15 cellular contexts compared by ENCODE assay signal in the genomic region with DNA sequence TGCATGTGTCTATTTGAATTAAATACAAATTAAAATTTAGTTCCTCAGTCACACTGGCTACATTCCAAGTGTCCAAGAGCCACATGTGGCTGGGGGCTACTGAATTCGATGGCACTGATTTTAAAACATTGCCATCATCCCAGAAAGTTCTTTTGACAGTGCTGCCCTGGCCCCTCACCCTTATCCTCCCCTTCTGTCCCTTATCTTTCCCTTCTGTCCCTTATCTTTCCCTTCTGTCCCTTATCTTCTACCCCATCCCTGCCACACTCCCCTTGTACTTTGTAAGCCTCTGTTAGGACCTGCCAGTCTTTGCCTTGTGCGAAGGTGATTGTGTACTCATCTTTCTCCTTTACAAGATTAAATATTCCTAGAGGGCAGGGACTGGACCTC.
DNase-seq lines count a peak whose midpoint lies in the region; ATAC-seq, FAIRE-seq and TF ChIP-seq lines count a peak whose summit lies in the region.
"Had no signal": no experiment of that assay in that cellular context is flagged by ENCODE, and none has a peak within 500 bp of the region (broad histone marks: within the 10 kb centered on the region; RNA-seq: fewer than 3 reads in every experiment).

No MANE protein-coding gene starts in this region.

- POLR2A ChIA-PET in CD8-positive, alpha-beta T cell (lab: Charles Lee): no interaction called here
- POLR2A ChIA-PET in H1 (lab: Charles Lee; ENCODE audit: partially characterized antibody): interaction anchor here (1.2 to 5.0 kb wide), 6 partner anchors 9 to 25 kb away, joined by 3 to 37 read pairs (median 12); no protein-coding TSS in a partner anchor

- H2BK20ac ChIP-seq in H1 (ENCODE audit: low read length): 0 out of 2 replicates have a peak overlapping the region, but pooled peaks have one; percentile 48

- CTCF ChIA-PET in CD8-positive, alpha-beta T cell (lab: Charles Lee): no interaction called here
- CTCF ChIA-PET in H1 (lab: Charles Lee; ENCODE audit: partially characterized antibody): interaction anchor here (0.5 to 2.9 kb wide), 3 partner anchors 20 to 115 kb away, joined by 3 to 27 read pairs (median 4); no protein-coding TSS in a partner anchor

- H3K27me3 ChIP-seq in CD8-positive, alpha-beta T cell (ENCODE audit: insufficient read depth, low read length): no peaks in the 10 kb centered on the region
- H3K27me3 ChIP-seq in H1 (replicated peaks in 1 of 4; ENCODE audit: control insufficient read depth in 3 of 4, extremely low read depth in 1 of 4, insufficient read depth in 3 of 4, low read length in 3 of 4): no peaks in the 10 kb centered on the region; a peak in 1 of 7 replicates
- no peaks in the 10 kb centered on the region for H3K27me3 ChIP-seq in osteoblast (ENCODE audit: insufficient read depth, low read length)
- H3K27me3 ChIP-seq: BLaER1 treated with 17β-estradiol and CSF1 and Interleukin-3, amounts not matched to agents 10 nM and 100 nM; left lung; MG63; spleen; testis had no signal

- H3K4me3 ChIP-seq in CD8-positive, alpha-beta T cell (ENCODE audit: low read depth, low read length): no peak overlapping the region
- H3K4me3 ChIP-seq in H1 (ENCODE audit: extremely low read depth in 1 of 4, insufficient read depth in 2 of 4, low read depth in 3 of 4, low read length in 4 of 4) (no peak overlapping the region), osteoblast (ENCODE audit: insufficient read depth, low read length) (no peak overlapping the region)
- H3K4me3 ChIP-seq: BLaER1 treated with 17β-estradiol and CSF1 and Interleukin-3, amounts not matched to agents 10 nM and 100 nM; left lung; MG63; spleen; testis had no signal

- peaks cover 5% of the 10 kb centered on the region; the same call in 1 of the 2 replicates for H3K79me1 ChIP-seq in H1 (ENCODE audit: low read depth, low read length)

- FAIRE-seq in H1 (lab: Jason Lieb, UNC): no peak
- FAIRE-seq in RCC 7860 (lab: Jason Lieb, UNC): no peak

- H3K9ac ChIP-seq in H1 (replicated peaks in 1 of 4; ENCODE audit: extremely low read depth in 1 of 4, low read depth in 3 of 4, low read length in 3 of 4): no peak overlapping the region

- H3K4ac ChIP-seq in H1 (replicated peaks; ENCODE audit: insufficient read length, low read depth, low read length): no peak overlapping the region

- H3K14ac ChIP-seq in H1 (ENCODE audit: insufficient read length): no peak overlapping the region

- no peak for TF ChIP-seq EP300 in H1 (IDR thresholded peaks at IDR 0.05; ENCODE audit: borderline replicate concordance in 1 of 2, low read depth in 2 of 2, low read length in 2 of 2)

- H3K23me2 ChIP-seq in H1 (ENCODE audit: low read depth, low read length): peaks cover 2% of the 10 kb centered on the region; the same call in 1 of the 2 replicates

- WGBS in H1 (ENCODE audit: extremely low coverage in 1 of 2, insufficient coverage in 1 of 2, insufficient read length in 1 of 2, insufficient replicate concordance in 2 of 2, low coverage in 1 of 2, low lambda C conversion rate in 2 of 2, missing lambda C conversion rate in 1 of 2), 2 experiments: 87% methylated on average over 2 of the region's 2 CpGs; no CpG with 5 or more reads in 1 of the 2 experiments

- no peak for ATAC-seq in CD8-positive, alpha-beta T cell
- ATAC-seq in GM21515 (IDR thresholded peaks at IDR 0.05; ENCODE audit: unreplicated experiment) (no peak), HG03354 (IDR thresholded peaks at IDR 0.05; ENCODE audit: poor library complexity, severe bottlenecking, unreplicated experiment) (no peak)
- ATAC-seq: left lung, Panc1 had no signal

- no peak for DNase-seq in CD8-positive, alpha-beta T cell
- DNase-seq in OCI-M1 (lab: John Stamatoyannopoulos, UW) (peak; percentile 47), H1 (ENCODE audit: low read depth in 1 of 2, low spot score in 2 of 2) (no peak), osteoblast (ENCODE audit: insufficient read length, low spot score, missing footprints) (peak; percentile 27), RCC 7860 (ENCODE audit: low spot score) (no peak)
- DNase-seq: left lung, MG63, spleen, SW 1271, testis had no signal

- TF ChIP-seq CTCF in CD8-positive, alpha-beta T cell (IDR thresholded peaks at IDR 0.05): no peak
- TF ChIP-seq CTCF in H1 (IDR thresholded peaks at IDR 0.05; ENCODE audit: control extremely low read depth in 1 of 3, insufficient read depth in 1 of 3, low read depth in 1 of 3, low read length in 3 of 3) (no peak), osteoblast (IDR thresholded peaks at IDR 0.05; ENCODE audit: extremely low read depth, low read depth, low read length) (no peak)

- H3K4me2 ChIP-seq in H1 (ENCODE audit: insufficient read depth in 1 of 2, low read depth in 2 of 2, low read length in 2 of 2) (no peak overlapping the region), osteoblast (ENCODE audit: insufficient read depth, low read length) (no peak overlapping the region)
- H3K4me2 ChIP-seq: BLaER1 treated with 17β-estradiol and CSF1 and Interleukin-3, amounts not matched to agents 10 nM and 100 nM had no signal

- H2BK5ac ChIP-seq in H1 (ENCODE audit: low read depth, low read length): no peak overlapping the region

- H2BK120ac ChIP-seq in H1 (replicated peaks; ENCODE audit: low read depth, low read length): no peak overlapping the region

- peak overlapping the region; percentile 61 for H2BK15ac ChIP-seq in H1 (ENCODE audit: low read length)

- H4K8ac ChIP-seq in H1 (ENCODE audit: extremely low read depth, insufficient read depth, low read length): no peak overlapping the region

- no peak overlapping the region for H3K56ac ChIP-seq in H1 (replicated peaks; ENCODE audit: insufficient read length, low read depth, low read length)

- no peaks in the 10 kb centered on the region for H4K20me1 ChIP-seq in H1 (replicated peaks in 1 of 2; ENCODE audit: control insufficient read depth in 1 of 2, insufficient read depth in 2 of 2, low read length in 2 of 2)
- H4K20me1 ChIP-seq in osteoblast (ENCODE audit: insufficient read depth, low read length): peaks cover 2% of the 10 kb centered on the region

- H3K4me1 Mint-ChIP-seq in CD8-positive, alpha-beta T cell (ENCODE audit: low read depth): peaks cover 24% of the 10 kb centered on the region

- no peaks in the 10 kb centered on the region for H3K9me3 Mint-ChIP-seq in CD8-positive, alpha-beta T cell

- H3K79me2 ChIP-seq in H1 (ENCODE audit: control insufficient read depth in 1 of 2, insufficient read depth in 2 of 2, low read length in 2 of 2) (peaks cover 0 to 3% of the 10 kb centered on the region in 2 experiments; a peak in 2 of 4 replicates), osteoblast (ENCODE audit: insufficient read depth, low read length) (no peaks in the 10 kb centered on the region)

- H3K4me3 Mint-ChIP-seq in CD8-positive, alpha-beta T cell: no peak overlapping the region

- no peaks in the 10 kb centered on the region for H3K9me3 ChIP-seq in CD8-positive, alpha-beta T cell (ENCODE audit: low read length)
- H3K9me3 ChIP-seq in H1 (ENCODE audit: insufficient read depth in 2 of 2, low read depth in 1 of 2, low read length in 1 of 2) (no peaks in the 10 kb centered on the region), osteoblast (ENCODE audit: low read depth, low read length) (no peaks in the 10 kb centered on the region)
- H3K9me3 ChIP-seq: BLaER1 treated with 17β-estradiol and CSF1 and Interleukin-3, amounts not matched to agents 10 nM and 100 nM; left lung; MG63; neutrophil; spleen; testis had no signal

- no peak overlapping the region for H3K27ac ChIP-seq in CD8-positive, alpha-beta T cell (ENCODE audit: low read depth, low read length)
- H3K27ac ChIP-seq in H1 (ENCODE audit: low read depth, low read length) (no peak overlapping the region), osteoblast (ENCODE audit: low read depth, low read length) (no peak overlapping the region)
- H3K27ac ChIP-seq: neutrophil, spleen, testis had no signal

- H2AFZ ChIP-seq in H1 (ENCODE audit: low read length): no peak overlapping the region
- no peak overlapping the region for H2AFZ ChIP-seq in osteoblast (ENCODE audit: low read length)

- peaks cover 24% of the 10 kb centered on the region for H3K36me3 ChIP-seq in CD8-positive, alpha-beta T cell (ENCODE audit: insufficient read depth, low read length)
- H3K36me3 ChIP-seq in H1 (ENCODE audit: control insufficient read depth in 2 of 4, insufficient read depth in 4 of 4, low read length in 3 of 4) (no peaks in the 10 kb centered on the region), osteoblast (ENCODE audit: insufficient read depth, low read length) (no peaks in the 10 kb centered on the region)
- H3K36me3 ChIP-seq: MG63 had no signal

- no peaks in the 10 kb centered on the region for H3K27me3 Mint-ChIP-seq in CD8-positive, alpha-beta T cell (ENCODE audit: low read depth)

- H2AK5ac ChIP-seq in H1 (ENCODE audit: low read depth, low read length): 0 out of 2 replicates have a peak overlapping the region, but pooled peaks have one; percentile 32

- no peak overlapping the region for H4K91ac ChIP-seq in H1 (replicated peaks; ENCODE audit: insufficient read length, low read length)

- intact Hi-C loops in CD8-positive, alpha-beta T cell (cut with DNase I, micrococcal nuclease): no loop called here

- peaks cover 27% of the 10 kb centered on the region for H3K4me1 ChIP-seq in CD8-positive, alpha-beta T cell (ENCODE audit: insufficient read depth, low read length)
- peaks cover 36 to 51% (median 40%) of the 10 kb centered on the region in 4 experiments for H3K4me1 ChIP-seq in H1 (replicated peaks in 1 of 4; ENCODE audit: control insufficient read depth in 3 of 4, insufficient read depth in 4 of 4, low read length in 3 of 4)
- H3K4me1 ChIP-seq in osteoblast (ENCODE audit: insufficient read depth, low read length): peaks cover 4% of the 10 kb centered on the region

- H3K36me3 Mint-ChIP-seq in CD8-positive, alpha-beta T cell: peaks cover 61% of the 10 kb centered on the region

- TF ChIP-seq RAD21 in H1 (IDR thresholded peaks at IDR 0.05 in 1 of 2, conservative IDR thresholded peaks at IDR 0.05 in 1 of 2; ENCODE audit: low read depth in 2 of 2, low read length in 2 of 2): no peak

- no peak overlapping the region for H4K5ac ChIP-seq in H1 (ENCODE audit: insufficient read length, low read depth, low read length)

- TF ChIP-seq POLR2A in H1 (IDR thresholded peaks at IDR 0.05; ENCODE audit: control extremely low read depth in 1 of 2, low read depth in 2 of 2, low read length in 2 of 2): no peak

- peak overlapping the region; percentile 56 for H3K27ac Mint-ChIP-seq in CD8-positive, alpha-beta T cell

- H3K23ac ChIP-seq in H1 (ENCODE audit: insufficient read length): no peak overlapping the region

- no peak overlapping the region for H3K18ac ChIP-seq in H1 (ENCODE audit: extremely low read depth, low read length)

- peak overlapping the region; percentile 93 for H2BK12ac ChIP-seq in H1 (ENCODE audit: low read depth, low read length)

TF ChIP-seq in H1, 55 proteins besides CTCF, POLR2A, EP300 and RAD21 (continues in another document):
- TF ChIP-seq JUN (IDR thresholded peaks at IDR 0.05; ENCODE audit: low read depth, low read length) (no peak), SUZ12 (IDR thresholded peaks at IDR 0.05; ENCODE audit: low read length) (no peak), SP1 (IDR thresholded peaks at IDR 0.05; ENCODE audit: low read depth, low read length) (no peak)

Comparison
In these comparisons a context has a peak if more than half of its experiments do, and no peak if none do; other contexts are left out.
1. DNase-seq: peak in OCI-M1 (single experiment) and osteoblast (single experiment); none in CD8-positive, alpha-beta T cell (0 of 7), H1 (0 of 2) and RCC 7860 (single experiment).